Comparison of ENCODE assay signal across 23 cellular contexts in the genomic region with DNA sequence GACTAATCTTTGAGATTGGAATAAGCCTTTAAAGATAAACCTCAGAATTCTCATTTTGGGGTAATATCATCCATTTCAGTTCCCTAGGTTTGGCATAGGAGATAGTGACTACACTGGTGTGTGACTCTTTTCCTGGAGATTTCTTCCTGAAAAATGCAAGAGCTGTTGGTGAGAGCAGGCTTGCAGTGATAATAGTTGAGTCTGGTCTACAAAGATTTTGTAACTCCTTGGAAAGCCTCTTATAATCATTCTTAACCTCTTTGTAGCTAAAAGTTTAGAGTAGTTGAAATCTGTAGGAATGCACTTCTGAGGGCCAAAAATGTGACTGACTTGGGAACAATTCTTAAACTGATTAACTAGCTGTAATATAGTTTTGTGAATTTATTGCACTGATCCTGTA.
"Had no signal": no experiment of that assay in that cellular context is flagged by ENCODE, and none has a peak within 500 bp of the region (broad histone marks: within the 10 kb centered on the region; RNA-seq: fewer than 3 reads in every experiment).

No MANE protein-coding gene starts in this region.

- H3K4me1 ChIP-seq: heart right ventricle, left ventricle myocardium inferior had no signal

- H3K27ac ChIP-seq: cardiac muscle cell, heart right ventricle, left ventricle myocardium inferior, thoracic aorta had no signal

- H3K36me3 Mint-ChIP-seq: activated naive CD8-positive, alpha-beta T cell treated with anti-CD3 and anti-CD28 coated beads for 36 hours had no signal

- H3K27ac Mint-ChIP-seq: activated naive CD8-positive, alpha-beta T cell treated with anti-CD3 and anti-CD28 coated beads for 36 hours; dendritic cell treated with granulocyte-macrophage colony-stimulating factor and Interleukin-4, amounts not matched to agents 40 ng/mL and 50 ng/mL, for 4 days; immature natural killer cell; natural killer cell; type B pancreatic cell had no signal

- H3K9me3 ChIP-seq: body of pancreas, heart right ventricle, left ventricle myocardium inferior, thoracic aorta had no signal

- H3K4me3 ChIP-seq: body of pancreas, cardiac muscle cell, heart right ventricle, left ventricle myocardium inferior, thoracic aorta had no signal

- H3K4me3 Mint-ChIP-seq: activated naive CD8-positive, alpha-beta T cell treated with anti-CD3 and anti-CD28 coated beads for 36 hours; activated T-cell treated with anti-CD3 and anti-CD28 coated beads, Interleukin-2, amount 50 U/mL, for 4 hours; dendritic cell treated with granulocyte-macrophage colony-stimulating factor and Interleukin-4, amounts not matched to agents 40 ng/mL and 50 ng/mL, for 4 days; immature natural killer cell; natural killer cell; type B pancreatic cell had no signal

- DNase-seq: activated CD8-positive, alpha-beta memory T cell treated with anti-CD3 and anti-CD28 coated beads for 24 hours; activated CD8-positive, alpha-beta memory T cell treated with anti-CD3 and anti-CD28 coated beads, Interleukin-2, amount 50 U/mL, for 4 hours; activated naive CD4-positive, alpha-beta T cell treated with Interleukin-2 at 50 U/mL for 16 hours; activated naive CD8-positive, alpha-beta T cell treated with anti-CD3 and anti-CD28 coated beads for 36 hours; activated T-cell treated with anti-CD3 and anti-CD28 coated beads, Interleukin-2, amount 50 U/mL, for 4 hours; amygdala; body of pancreas; effector CD4-positive, alpha-beta T cell; erythroblast; heart right ventricle; immature natural killer cell; left ventricle myocardium inferior; midbrain; natural killer cell; stimulated activated CD4-positive, alpha-beta T cell treated with anti-CD3 and anti-CD28 coated beads, Interleukin-4, amount 100 ng/mL, for 24 hours; stimulated activated naive CD4-positive, alpha-beta T cell treated with Interleukin-2 at 50 U/mL for 16 hours; T-helper 1 cell had no signal

- H3K27me3 Mint-ChIP-seq: dendritic cell treated with granulocyte-macrophage colony-stimulating factor and Interleukin-4, amounts not matched to agents 40 ng/mL and 50 ng/mL, for 4 days; progenitor cell of endocrine pancreas; type B pancreatic cell had no signal

- H3K4me1 Mint-ChIP-seq: activated naive CD8-positive, alpha-beta T cell treated with anti-CD3 and anti-CD28 coated beads for 36 hours; immature natural killer cell; natural killer cell had no signal

- FAIRE-seq: endometrium had no signal

- H3K36me3 ChIP-seq: left ventricle myocardium inferior, thoracic aorta had no signal

- H3K9me3 Mint-ChIP-seq: activated naive CD8-positive, alpha-beta T cell treated with anti-CD3 and anti-CD28 coated beads for 36 hours; activated T-cell treated with anti-CD3 and anti-CD28 coated beads, Interleukin-2, amount 50 U/mL, for 4 hours; dendritic cell treated with granulocyte-macrophage colony-stimulating factor and Interleukin-4, amounts not matched to agents 40 ng/mL and 50 ng/mL, for 4 days; immature natural killer cell; natural killer cell; type B pancreatic cell had no signal

- H3K27me3 ChIP-seq: body of pancreas, cardiac muscle cell, heart right ventricle had no signal
